In the genomic region with DNA sequence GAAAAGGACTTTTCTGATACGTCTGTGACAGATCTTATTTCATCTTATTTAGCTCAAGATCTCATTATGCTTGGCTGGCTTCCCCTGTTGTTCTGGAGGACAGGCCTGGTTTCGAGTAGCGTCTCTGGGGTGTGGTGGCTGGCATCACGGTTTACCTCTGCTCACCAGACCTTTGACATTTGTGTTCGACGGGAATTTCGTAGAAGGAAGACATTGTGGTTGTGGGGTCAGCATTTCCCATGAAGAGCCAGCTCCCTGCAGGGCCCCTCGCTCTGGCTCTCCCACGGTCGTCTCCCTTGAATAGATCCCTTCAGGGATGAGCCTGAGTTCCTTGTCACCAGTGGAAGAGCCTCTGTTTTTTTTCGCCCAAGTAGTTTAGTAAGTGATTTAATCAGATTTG, we compare ENCODE assay signal across 16 cellular contexts.
"Had no signal": no experiment of that assay in that cellular context is flagged by ENCODE, and none has a peak within 500 bp of the region (broad histone marks: within the 10 kb centered on the region; RNA-seq: fewer than 3 reads in every experiment).

No MANE protein-coding gene starts in this region.

- H3K4me1 ChIP-seq: thyroid gland, uterus had no signal

- H3K9me3 Mint-ChIP-seq: activated T-helper 17 cell treated with anti-CD3 and anti-CD28 coated beads, Interleukin-2, amount 50 U/mL, for 72 hours; central memory CD8-positive, alpha-beta T cell; dendritic cell treated with granulocyte-macrophage colony-stimulating factor and Interleukin-4, amounts not matched to agents 40 ng/mL and 50 ng/mL, for 4 days; naive thymus-derived CD8-positive, alpha-beta T cell; T-cell had no signal

- H3K27ac ChIP-seq: left ventricle myocardium inferior, SK-N-MC, spleen, stomach, thyroid gland, uterus had no signal

- H3K27me3 ChIP-seq: sigmoid colon, spleen, stomach, thyroid gland, uterus had no signal

- H3K27ac Mint-ChIP-seq: activated T-helper 17 cell treated with anti-CD3 and anti-CD28 coated beads, Interleukin-2, amount 50 U/mL, for 72 hours; dendritic cell treated with granulocyte-macrophage colony-stimulating factor and Interleukin-4, amounts not matched to agents 40 ng/mL and 50 ng/mL, for 4 days; T-cell had no signal

- H3K27me3 Mint-ChIP-seq: activated T-helper 17 cell treated with anti-CD3 and anti-CD28 coated beads, Interleukin-2, amount 50 U/mL, for 72 hours; central memory CD8-positive, alpha-beta T cell; dendritic cell treated with granulocyte-macrophage colony-stimulating factor and Interleukin-4, amounts not matched to agents 40 ng/mL and 50 ng/mL, for 4 days; naive thymus-derived CD8-positive, alpha-beta T cell; T-cell had no signal

- DNase-seq: activated naive CD4-positive, alpha-beta T cell treated with anti-CD3 and anti-CD28 coated beads, Interleukin-2, amount 50 U/mL, for 16 hours; erythroblast; left ventricle myocardium inferior; naive thymus-derived CD8-positive, alpha-beta T cell; sigmoid colon; spleen; stomach; T-cell; T1000; thyroid gland; uterus had no signal

- ATAC-seq: activated CD4-positive, CD25-positive, alpha-beta regulatory T cell treated with anti-CD3 and anti-CD28 coated beads, Interleukin-2, amount 50 U/mL, for 24 hours; activated T-helper 17 cell treated with anti-CD3 and anti-CD28 coated beads, Interleukin-2, amount 50 U/mL, for 72 hours; naive thymus-derived CD8-positive, alpha-beta T cell; T-cell had no signal

- H3K4me3 Mint-ChIP-seq: activated T-helper 17 cell treated with anti-CD3 and anti-CD28 coated beads, Interleukin-2, amount 50 U/mL, for 72 hours; central memory CD8-positive, alpha-beta T cell; dendritic cell treated with granulocyte-macrophage colony-stimulating factor and Interleukin-4, amounts not matched to agents 40 ng/mL and 50 ng/mL, for 4 days; naive thymus-derived CD8-positive, alpha-beta T cell; T-cell had no signal

- H3K4me3 ChIP-seq: left ventricle myocardium inferior, sigmoid colon, SK-N-MC, spleen, stomach, thyroid gland, uterus had no signal

- H3K9me3 ChIP-seq: left ventricle myocardium inferior, sigmoid colon, spleen, stomach, thyroid gland, uterus had no signal

- H3K36me3 ChIP-seq: uterus had no signal
